ENCODE assay signal across 8 cellular contexts in genomic region chr5:35856186-35857003, GRCh38. TPM values are rescaled to one million over a fixed set of nuclear protein-coding genes. Genes with fewer than 3 reads are reported as not detected.
A peak's percentile ranks its signal among the peaks of the same experiment; 100 is the strongest.
DNase-seq lines count a peak whose midpoint lies in the region; ATAC-seq and TF ChIP-seq lines count a peak whose summit lies in the region.

Gene IL7R (plus strand): TSS chr5:35856891. CDS start chr5:35856978, 87 bp downstream.

- H3K27ac ChIP-seq in RWPE2 (ENCODE audit: poor library complexity, severe bottlenecking) (peak within 1 kb of the TSS; percentile 96), epithelial cell of prostate (peak within 1 kb of the TSS; percentile 58), upper lobe of left lung (peak within 1 kb of the TSS; percentile 73 to 92 (median 79))

- H3K4me1 ChIP-seq in RWPE2 (ENCODE audit: insufficient read depth, poor library complexity, severe bottlenecking) (peaks cover 54% of the 10 kb centered on the region), upper lobe of left lung (peaks cover 13 to 23% (median 17%) of the 10 kb centered on the region in 4 donors)

- H3K4me3 ChIP-seq in RWPE2 (ENCODE audit: severe bottlenecking), result no peak within 1 kb of the TSS
- peak within 1 kb of the TSS in 3 of 4 donors; percentile 33 to 46 (median 39) for H3K4me3 ChIP-seq in upper lobe of left lung

- intact Hi-C loops in Right ventricle myocardium inferior (cut with DNase I) (loop anchor here (10.0 kb wide), 1 partner anchor 62 kb away; no protein-coding TSS in a partner anchor), left ventricle myocardium superior (cut with micrococcal nuclease) (no loop called here)

- 76 to 88% methylated on average over 5 of the region's 5 CpGs for WGBS in upper lobe of left lung, 2 donors

- no peak for DNase-seq in Right ventricle myocardium inferior (ENCODE audit: missing footprints)
- DNase-seq in left ventricle myocardium superior, result no peak
- DNase-seq in RWPE2 (ENCODE audit: low spot score), result no peak
- DNase-seq in epithelial cell of prostate (ENCODE audit: low read depth, low spot score), result no peak
- no peak for DNase-seq in upper lobe of left lung
- DNase-seq in activated CD4-positive, CD25-positive, alpha-beta regulatory T cell treated with anti-CD3 and anti-CD28 coated beads, Interleukin-2, amount 50 U/mL, for 72 hours, result no peak

- H3K9me3 ChIP-seq in RWPE2 (ENCODE audit: severe bottlenecking) (no peaks in the 10 kb centered on the region), upper lobe of left lung (no peaks in the 10 kb centered on the region)

- TF ChIP-seq POLR2A in upper lobe of left lung (IDR thresholded peaks at IDR 0.05), result peak in 3 of 4 donors; percentile 17 to 76 (median 27)

- TF ChIP-seq EP300 in upper lobe of left lung (IDR thresholded peaks at IDR 0.05), result no peak

- TF ChIP-seq CTCF in RWPE2 (IDR thresholded peaks at IDR 0.05; ENCODE audit: poor library complexity, severe bottlenecking), result no peak
- TF ChIP-seq CTCF in upper lobe of left lung (IDR thresholded peaks at IDR 0.05), result no peak

- peak; percentile 34 for ATAC-seq in Right ventricle myocardium inferior
- ATAC-seq in left ventricle myocardium superior, result no peak
- peak; percentile 24 for ATAC-seq in RWPE2 (ENCODE audit: low read depth)
- ATAC-seq in upper lobe of left lung (ENCODE audit: low FRiP score in 2 of 2), result peak in 1 of 2 donors; percentile 70
- ATAC-seq in GM18873 (IDR thresholded peaks at IDR 0.05; ENCODE audit: low FRiP score, unreplicated experiment), result no peak
- ATAC-seq in HG03280 (IDR thresholded peaks at IDR 0.05; ENCODE audit: unreplicated experiment), result no peak

- H3K36me3 ChIP-seq in RWPE2 (ENCODE audit: low read depth), result no peaks in the 10 kb centered on the region
- H3K36me3 ChIP-seq in upper lobe of left lung, result peaks cover 0 to 3% (median 0%) of the 10 kb centered on the region in 4 donors

- H3K27me3 ChIP-seq in RWPE2 (ENCODE audit: insufficient read depth, poor library complexity, severe bottlenecking) (no peaks in the 10 kb centered on the region), upper lobe of left lung (no peaks in the 10 kb centered on the region)

RNA-seq across cellular contexts. Expression of gene IL7R, which starts in this region (rescaled TPM):
- total RNA-seq in Right ventricle myocardium inferior (0.65 TPM), left ventricle myocardium superior (1.5 TPM), upper lobe of left lung (100 to 1,000 TPM in 2 of 6 donors, 10 to 100 TPM in 4; 86.8 to 139 (median 94.7) TPM)

Comparison
In these comparisons a context has a peak if more than half of its experiments do, and no peak if none do; other contexts are left out.
1. RNA of gene IL7R (total RNA-seq): 86.8 to 139 TPM in upper lobe of left lung; 1.5 TPM in left ventricle myocardium superior (single experiment) and 0.65 TPM in Right ventricle myocardium inferior (single experiment); every median in the first group is over 10 times any median in the second.
2. Peak in ATAC-seq in Right ventricle myocardium inferior; RNA of the gene not detected or under 1 TPM.
3. Peak in every context shown above with its lines, with median percentiles within 50 percentile points of each other: H3K27ac ChIP-seq.